Comparison of ENCODE assay signal across 9 cellular contexts in genomic region chr2:112784199-112785189, GRCh38. TPM values are rescaled to one million over a fixed set of nuclear protein-coding genes. Genes with fewer than 3 reads are reported as not detected.
A peak's percentile ranks its signal among the peaks of the same experiment; 100 is the strongest.
DNase-seq lines count a peak whose midpoint lies in the region; ATAC-seq, FAIRE-seq and TF ChIP-seq lines count a peak whose summit lies in the region.
"Had no signal": no experiment of that assay in that cellular context is flagged by ENCODE, and none has a peak within 500 bp of the region (broad histone marks: within the 10 kb centered on the region; RNA-seq: fewer than 3 reads in every experiment).

Gene IL1A, minus strand, starts transcription at chr2:112784493. Its CDS starts 723 bp downstream, at chr2:112783770.

- POLR2A ChIA-PET in activated B cell treated with CpG ODN at 0.5 μM for 24 hours (lab: Charles Lee): interaction anchor here (1.2 to 1.6 kb wide), 2 partner anchors 11 to 57 kb away, joined by 3 to 6 read pairs; no protein-coding TSS in a partner anchor
- POLR2A ChIA-PET in HepG2 (lab: Yijun Ruan, JAX): no interaction called here

- H3K4me1 ChIP-seq in gastrocnemius medialis: no peaks in the 10 kb centered on the region
- H3K4me1 ChIP-seq in HepG2 (ENCODE audit: insufficient read depth, low read length): peaks cover 3% of the 10 kb centered on the region; the same call in 1 of the 2 replicates

- H3K9me3 Mint-ChIP-seq in activated B cell treated with CpG ODN at 0.5 μM for 24 hours: no peaks in the 10 kb centered on the region

- H3K27ac Mint-ChIP-seq in activated B cell treated with CpG ODN at 0.5 μM for 24 hours: peak within 1 kb of the TSS; percentile 88

- peaks cover 39% of the 10 kb centered on the region for H3K4me1 Mint-ChIP-seq in activated B cell treated with CpG ODN at 0.5 μM for 24 hours

- no peaks in the 10 kb centered on the region for H3K79me2 ChIP-seq in HepG2 (ENCODE audit: insufficient read depth, low read length)

- TF ChIP-seq EP300 in HepG2 (IDR thresholded peaks at IDR 0.05; ENCODE audit: low read depth in 2 of 2, low read length in 2 of 2): no peak
- no peak for TF ChIP-seq EP300 in HepG2 (CRISPR knock-in tag; IDR thresholded peaks at IDR 0.05; ENCODE audit: borderline replicate concordance)

- no peaks in the 10 kb centered on the region for H4K20me1 ChIP-seq in HepG2 (ENCODE audit: insufficient read depth, low read length)

- in situ Hi-C loops in gastrocnemius medialis (cut with MboI; ENCODE audit: low sequenced_read_pairs in 4 of 4): no loop called here
- in situ Hi-C loops in HepG2 (cut with HindIII; ENCODE audit: extremely low pct_ligation_motif_present, low pct_unique_long_range_greater_than_20kb): no loop called here

- peaks cover 2% of the 10 kb centered on the region for H3K36me3 Mint-ChIP-seq in activated B cell treated with CpG ODN at 0.5 μM for 24 hours (ENCODE audit: low read depth)

- H3K4me2 ChIP-seq in HepG2 (ENCODE audit: low read depth, low read length): no peak within 1 kb of the TSS

- H2AFZ ChIP-seq in HepG2 (ENCODE audit: low read length): no peak within 1 kb of the TSS

- no peak within 1 kb of the TSS for H3K9ac ChIP-seq in HepG2 (ENCODE audit: insufficient read depth, low read depth, low read length)

- BruUV-seq in HepG2 (replicated peaks; lab: Mats Ljungman, UMichigan): no TSS peak

- H3K36me3 ChIP-seq in gastrocnemius medialis: no peaks in the 10 kb centered on the region
- no peaks in the 10 kb centered on the region for H3K36me3 ChIP-seq in HepG2 (replicated peaks in 1 of 2; ENCODE audit: control insufficient read depth in 1 of 2, insufficient read depth in 2 of 2, low read length in 2 of 2)

- no peaks in the 10 kb centered on the region for H3K27me3 ChIP-seq in dorsolateral prefrontal cortex
- H3K27me3 ChIP-seq in gastrocnemius medialis: no peaks in the 10 kb centered on the region
- H3K27me3 ChIP-seq in HepG2 (ENCODE audit: control insufficient read depth in 1 of 2, insufficient read depth in 2 of 2, low read length in 2 of 2): no peaks in the 10 kb centered on the region

- intact Hi-C loops in activated B cell treated with CpG ODN at 0.5 μM for 24 hours (cut with micrococcal nuclease): loop anchor here (5.0 kb wide), 1 partner anchor 58 kb away; no protein-coding TSS in a partner anchor
- intact Hi-C loops in dorsolateral prefrontal cortex (cut with DNase I): no loop called here
- intact Hi-C loops in gastrocnemius medialis (cut with DNase I; ENCODE audit: low total_unique reads): no loop called here
- intact Hi-C loops in HepG2 (cut with micrococcal nuclease; ENCODE audit: unreplicated experiment): no loop called here

- H3K27me3 Mint-ChIP-seq in activated B cell treated with CpG ODN at 0.5 μM for 24 hours: no peaks in the 10 kb centered on the region

- H3K9me3 ChIP-seq in gastrocnemius medialis (no peaks in the 10 kb centered on the region), HepG2 (ENCODE audit: low read length) (no peaks in the 10 kb centered on the region)

- WGBS in HepG2 (ENCODE audit: low lambda C conversion rate): 72% methylated on average over 13 of the region's 13 CpGs

- no peak for TF ChIP-seq RAD21 in HepG2 (CRISPR knock-in tag; IDR thresholded peaks at IDR 0.05)

- no peak for TF ChIP-seq POLR2A in gastrocnemius medialis (IDR thresholded peaks at IDR 0.05)
- TF ChIP-seq POLR2A in HepG2 (IDR thresholded peaks at IDR 0.05; ENCODE audit: insufficient read depth in 1 of 2, low read depth in 2 of 2, low read length in 2 of 2): no peak

- peak; percentile 60 for DNase-seq in AG10803 (ENCODE audit: low read depth)
- DNase-seq in HPDE6-E6E7 (ENCODE audit: extremely low spot score): peak; percentile 84
- DNase-seq in activated B cell treated with CpG ODN at 0.5 μM for 24 hours: no peak
- DNase-seq in kidney tubule cell (ENCODE audit: low spot score): peak; percentile 70
- no peak for DNase-seq in dorsolateral prefrontal cortex
- DNase-seq in midbrain (lab: John Stamatoyannopoulos, UW): no peak
- no peak for DNase-seq in gastrocnemius medialis
- no peak for DNase-seq in HepG2 (ENCODE audit: low spot score)
- DNase-seq: left cardiac atrium had no signal

- TF ChIP-seq CTCF in AG10803 (conservative IDR thresholded peaks at IDR 0.05; ENCODE audit: low read length) (no peak), activated B cell treated with CpG ODN at 0.5 μM for 24 hours (IDR thresholded peaks at IDR 0.05) (no peak), dorsolateral prefrontal cortex (IDR thresholded peaks at IDR 0.05 in 54 of 56, conservative IDR thresholded peaks at IDR 0.05 in 2 of 56; ENCODE audit: low read depth in 1 of 56, partially characterized antibody in 56 of 56) (no peak), gastrocnemius medialis (IDR thresholded peaks at IDR 0.05 in 4 of 5, conservative IDR thresholded peaks at IDR 0.05 in 1 of 5) (no peak), HepG2 (CRISPR knock-in tag; IDR thresholded peaks at IDR 0.05) (no peak)

- peak within 1 kb of the TSS in 3 of 59 donors; percentile 19 to 35 (median 26) for H3K27ac ChIP-seq in dorsolateral prefrontal cortex
- no peak within 1 kb of the TSS for H3K27ac ChIP-seq in gastrocnemius medialis
- H3K27ac ChIP-seq in HepG2 (ENCODE audit: extremely low read length, insufficient read depth, low read length): no peak within 1 kb of the TSS

- ATAC-seq in activated B cell treated with CpG ODN at 0.5 μM for 24 hours (ENCODE audit: low read depth) (peak; percentile 32), gastrocnemius medialis (no peak), HepG2 (no peak)

- CTCF ChIA-PET in activated B cell treated with CpG ODN at 0.5 μM for 24 hours (lab: Charles Lee): no interaction called here
- CTCF ChIA-PET in HepG2 (lab: Yijun Ruan, JAX; ENCODE audit: low intra/inter-chr PET ratio, low total read pairs): no interaction called here

- H3K4me3 Mint-ChIP-seq in activated B cell treated with CpG ODN at 0.5 μM for 24 hours: peak within 1 kb of the TSS; percentile 73

- no peak for FAIRE-seq in HepG2 (lab: Jason Lieb, UNC)

- H3K4me3 ChIP-seq in AG10803 (ENCODE audit: low read length): peak within 1 kb of the TSS; percentile 8
- H3K4me3 ChIP-seq in dorsolateral prefrontal cortex: peak within 1 kb of the TSS in 29 of 59 donors; percentile 1 to 44 (median 20)
- no peak within 1 kb of the TSS for H3K4me3 ChIP-seq in gastrocnemius medialis
- H3K4me3 ChIP-seq in HepG2 (replicated peaks in 1 of 3; ENCODE audit: insufficient read depth in 1 of 3, low read depth in 2 of 3, low read length in 3 of 3): no peak within 1 kb of the TSS

TF ChIP-seq in HepG2, 621 proteins besides CTCF, POLR2A, EP300 and RAD21 (continues in another document):
- TF ChIP-seq NCOA2 (CRISPR knock-in tag; IDR thresholded peaks at IDR 0.05) (no peak), PHF5A (CRISPR knock-in tag; IDR thresholded peaks at IDR 0.05; ENCODE audit: low read depth, unreplicated experiment) (no peak), ZBTB20 (CRISPR knock-in tag; IDR thresholded peaks at IDR 0.05; ENCODE audit: borderline replicate concordance, low read depth) (no peak), LCORL (IDR thresholded peaks at IDR 0.05) (no peak), LCORL (CRISPR knock-in tag; IDR thresholded peaks at IDR 0.05) (no peak)

RNA-seq across cellular contexts. Expression of gene IL1A, which starts in this region (rescaled TPM):
- total RNA-seq in activated B cell treated with CpG ODN at 0.5 μM for 24 hours: 1.4 and 1.9 TPM in 2 replicates
- under 1 TPM in 69 of 120 experiments, not detected in 51; 0.21 to 0.97 (median 0.39) TPM for total RNA-seq in dorsolateral prefrontal cortex
- not detected for total RNA-seq in gastrocnemius medialis
- not detected in 2 replicates for total RNA-seq in HepG2 (2016; rRNA removed; fragmentation: Illumina TruSeq; extraction: Trizol)
- not detected in 2 replicates for total RNA-seq in HepG2 (2016; cell fraction: cytosol; rRNA removed; fragmentation: Illumina TruSeq; extraction: Trizol; ENCODE audit: low read depth)
- total RNA-seq in HepG2 (2016; cell fraction: insoluble cytoplasmic fraction; rRNA removed; fragmentation: Illumina TruSeq; extraction: Trizol): not detected in 2 replicates
- total RNA-seq in HepG2 (2016; cell fraction: membrane; rRNA removed; fragmentation: Illumina TruSeq; extraction: Trizol): not detected in 2 replicates
- total RNA-seq in HepG2 (2016; cell fraction: nucleus; rRNA removed; fragmentation: Illumina TruSeq; extraction: Trizol): not detected in 2 replicates
- not detected in 2 replicates for polyA plus RNA-seq in HepG2 (2011; rRNA removed)
- not detected in 2 replicates for polyA plus RNA-seq in HepG2 (2011; cell fraction: cytosol; rRNA removed)
- not detected in 2 replicates for polyA plus RNA-seq in HepG2 (2011; cell fraction: nucleus; rRNA removed)
- 0.05 and 0.07 TPM in 2 replicates for polyA plus RNA-seq in HepG2 (2012)
- not detected in 2 replicates for polyA plus RNA-seq in HepG2 (2016; cell fraction: cytosol; fragmentation: Illumina TruSeq; extraction: Trizol; ENCODE audit: low read depth)
- not detected in 2 replicates for polyA plus RNA-seq in HepG2 (2016; cell fraction: insoluble cytoplasmic fraction; fragmentation: Illumina TruSeq; extraction: Trizol; ENCODE audit: low read depth)
- not detected in 2 replicates for polyA plus RNA-seq in HepG2 (2016; cell fraction: membrane; fragmentation: Illumina TruSeq; extraction: Trizol; ENCODE audit: low read depth)
- not detected in 2 replicates for polyA plus RNA-seq in HepG2 (2016; cell fraction: nucleus; fragmentation: Illumina TruSeq; extraction: Trizol; ENCODE audit: insufficient read depth, low read depth)
- 0.33 TPM in 1 of 2 replicates, not detected in the other for polyA minus RNA-seq in HepG2 (2011; rRNA and poly(A)+ RNA removed; ENCODE audit: low replicate concordance)
- polyA minus RNA-seq in HepG2 (2011; cell fraction: cytosol; rRNA and poly(A)+ RNA removed): not detected in 2 replicates
- not detected in 2 replicates for polyA minus RNA-seq in HepG2 (2011; cell fraction: nucleus; rRNA and poly(A)+ RNA removed)
- total RNA-seq: left cardiac atrium had no signal

Comparison
In these comparisons a context has a peak if more than half of its experiments do, and no peak if none do; other contexts are left out.
1. DNase-seq: peak in AG10803 (single experiment), HPDE6-E6E7 (single experiment) and kidney tubule cell (single experiment); none in activated B cell treated with CpG ODN at 0.5 μM for 24 hours (single experiment), dorsolateral prefrontal cortex (0 of 10), midbrain (single experiment), gastrocnemius medialis (0 of 2) and HepG2 (single experiment).